In the genomic region with DNA sequence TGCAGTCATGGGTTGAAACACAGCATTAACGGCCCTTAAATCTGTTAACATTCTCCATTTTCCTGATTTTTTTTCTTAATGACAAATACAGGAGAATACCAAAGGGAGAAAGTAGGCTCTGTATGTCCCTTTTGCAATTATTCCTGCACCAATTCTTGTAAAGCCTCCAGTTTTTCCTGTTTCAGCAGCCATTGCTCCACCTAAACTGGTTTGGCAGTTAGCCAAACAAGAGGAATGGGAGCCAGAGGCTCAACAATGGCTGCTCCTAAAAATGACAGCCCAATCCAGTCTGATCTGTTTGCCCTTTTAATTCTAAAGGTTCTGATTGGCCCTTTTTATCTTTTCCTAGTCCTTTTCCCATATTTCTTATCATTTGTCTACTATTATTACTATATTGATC, we compare ENCODE assay signal across 21 cellular contexts.
"Had no signal": no experiment of that assay in that cellular context is flagged by ENCODE, and none has a peak within 500 bp of the region (broad histone marks: within the 10 kb centered on the region; RNA-seq: fewer than 3 reads in every experiment).

No MANE protein-coding gene starts in this region.

- H3K27me3 ChIP-seq: esophagus squamous epithelium, neural progenitor cell, ovary, tibial artery had no signal

- H3K36me3 Mint-ChIP-seq: natural killer cell treated with Interleukin-12 subunit alpha and Interleukin-12 subunit beta and Interleukin-15 and Interleukin-18, amount 100 ng/mL, for 72 hours; neural progenitor cell; stimulated activated effector memory CD8-positive, alpha-beta T cell treated with anti-CD3 and anti-CD28 coated beads, Interleukin-12 subunit alpha, Interleukin-12 subunit beta, amount 100 ng/mL, for 72 hours had no signal

- H3K9ac ChIP-seq: neural progenitor cell had no signal

- H3K4me3 ChIP-seq: esophagus squamous epithelium, left ventricle myocardium inferior, lower lobe of right lung, neural progenitor cell, ovary, tibial artery had no signal

- H3K27ac Mint-ChIP-seq: natural killer cell treated with Interleukin-12 subunit alpha and Interleukin-12 subunit beta and Interleukin-15 and Interleukin-18, amount 100 ng/mL, for 72 hours; neural progenitor cell; stimulated activated effector memory CD8-positive, alpha-beta T cell treated with anti-CD3 and anti-CD28 coated beads, Interleukin-12 subunit alpha, Interleukin-12 subunit beta, amount 100 ng/mL, for 72 hours had no signal

- DNase-seq: effector memory CD4-positive, alpha-beta T cell; esophagus squamous epithelium; foreskin fibroblast; kidney; left cardiac atrium; left ventricle myocardium inferior; lower lobe of right lung; mesenchymal stem cell; midbrain; nucleus accumbens; ovary; right cardiac atrium; small intestine; stimulated activated CD4-positive, alpha-beta T cell treated with anti-CD3 and anti-CD28 coated beads, Interleukin-12 subunit alpha, Interleukin-12 subunit beta, amount 100 ng/mL, for 4 hours; stimulated activated CD4-positive, alpha-beta T cell treated with anti-CD3 and anti-CD28 coated beads, Interleukin-2, amount 100 ng/mL, for 48 hours; stimulated activated CD8-positive, alpha-beta memory T cell treated with anti-CD3 and anti-CD28 coated beads, Interleukin-4, amount 100 ng/mL, for 48 hours; stimulated activated naive CD8-positive, alpha-beta T cell treated with anti-CD3 and anti-CD28 coated beads, Interleukin-15, Interleukin-2, amounts not matched to agents 100 U/mL and 50 U/mL, for 24 hours; tibial artery had no signal

- H3K36me3 ChIP-seq: esophagus squamous epithelium, left ventricle myocardium inferior, lower lobe of right lung, ovary, tibial artery had no signal

- H3K4me3 Mint-ChIP-seq: natural killer cell treated with Interleukin-12 subunit alpha and Interleukin-12 subunit beta and Interleukin-15 and Interleukin-18, amount 100 ng/mL, for 72 hours; neural progenitor cell; stimulated activated effector memory CD8-positive, alpha-beta T cell treated with anti-CD3 and anti-CD28 coated beads, Interleukin-12 subunit alpha, Interleukin-12 subunit beta, amount 100 ng/mL, for 72 hours had no signal

- H3K9me3 ChIP-seq: ovary had no signal

- H3K4me1 ChIP-seq: left ventricle myocardium inferior, lower lobe of right lung, neural progenitor cell, tibial artery had no signal

- H3K4me1 Mint-ChIP-seq: neural progenitor cell; stimulated activated effector memory CD8-positive, alpha-beta T cell treated with anti-CD3 and anti-CD28 coated beads, Interleukin-12 subunit alpha, Interleukin-12 subunit beta, amount 100 ng/mL, for 72 hours had no signal

- H3K27ac ChIP-seq: esophagus squamous epithelium, left ventricle myocardium inferior, lower lobe of right lung, neural progenitor cell, ovary, tibial artery had no signal
